ENCODE assay signal across 1 cellular context in the genomic region with DNA sequence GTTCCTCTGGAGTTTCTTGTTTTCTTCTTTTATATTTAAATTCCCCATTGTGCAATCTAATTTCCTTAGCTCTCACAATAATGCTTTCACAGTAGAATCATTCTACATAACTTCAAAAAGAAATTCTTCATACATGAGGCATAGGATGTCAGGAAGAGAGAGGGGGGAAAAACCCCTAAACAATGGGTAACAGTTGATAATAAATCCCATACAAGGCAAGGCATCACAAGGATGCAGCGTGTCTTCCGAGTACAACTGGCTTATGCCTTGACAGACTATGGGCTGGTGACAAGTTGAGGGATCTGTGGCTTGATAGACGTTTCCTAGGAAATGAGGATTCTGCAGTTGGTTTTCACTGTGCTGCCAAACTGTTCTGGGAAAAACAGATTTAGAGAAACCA.
TF ChIP-seq lines count a peak whose summit lies in the region.

No MANE protein-coding gene starts in this region.

TF ChIP-seq in SK-N-SH, 30 proteins besides CTCF, POLR2A, EP300 and RAD21 (continued from another document):
- TF ChIP-seq, protein P1, sequence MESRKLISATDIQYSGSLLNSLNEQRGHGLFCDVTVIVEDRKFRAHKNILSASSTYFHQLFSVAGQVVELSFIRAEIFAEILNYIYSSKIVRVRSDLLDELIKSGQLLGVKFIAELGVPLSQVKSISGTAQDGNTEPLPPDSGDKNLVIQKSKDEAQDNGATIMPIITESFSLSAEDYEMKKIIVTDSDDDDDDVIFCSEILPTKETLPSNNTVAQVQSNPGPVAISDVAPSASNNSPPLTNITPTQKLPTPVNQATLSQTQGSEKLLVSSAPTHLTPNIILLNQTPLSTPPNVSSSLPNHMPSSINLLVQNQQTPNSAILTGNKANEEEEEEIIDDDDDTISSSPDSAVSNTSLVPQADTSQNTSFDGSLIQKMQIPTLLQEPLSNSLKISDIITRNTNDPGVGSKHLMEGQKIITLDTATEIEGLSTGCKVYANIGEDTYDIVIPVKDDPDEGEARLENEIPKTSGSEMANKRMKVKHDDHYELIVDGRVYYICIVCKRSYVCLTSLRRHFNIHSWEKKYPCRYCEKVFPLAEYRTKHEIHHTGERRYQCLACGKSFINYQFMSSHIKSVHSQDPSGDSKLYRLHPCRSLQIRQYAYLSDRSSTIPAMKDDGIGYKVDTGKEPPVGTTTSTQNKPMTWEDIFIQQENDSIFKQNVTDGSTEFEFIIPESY (IDR thresholded peaks at IDR 0.05; ENCODE audit: borderline replicate concordance, low read depth) = no peak
- no peak for TF ChIP-seq NRF1 (IDR thresholded peaks at IDR 0.05; ENCODE audit: low read depth, low read length)
- TF ChIP-seq RCOR1 (IDR thresholded peaks at IDR 0.05; ENCODE audit: low read length) = no peak
- TF ChIP-seq TEAD4 (IDR thresholded peaks at IDR 0.05; ENCODE audit: borderline replicate concordance, insufficient read depth) = peak; percentile 57
- TF ChIP-seq EZH2phosphoT487 (IDR thresholded peaks at IDR 0.05; ENCODE audit: borderline replicate concordance, low read depth) = no peak
